In the genomic region with DNA sequence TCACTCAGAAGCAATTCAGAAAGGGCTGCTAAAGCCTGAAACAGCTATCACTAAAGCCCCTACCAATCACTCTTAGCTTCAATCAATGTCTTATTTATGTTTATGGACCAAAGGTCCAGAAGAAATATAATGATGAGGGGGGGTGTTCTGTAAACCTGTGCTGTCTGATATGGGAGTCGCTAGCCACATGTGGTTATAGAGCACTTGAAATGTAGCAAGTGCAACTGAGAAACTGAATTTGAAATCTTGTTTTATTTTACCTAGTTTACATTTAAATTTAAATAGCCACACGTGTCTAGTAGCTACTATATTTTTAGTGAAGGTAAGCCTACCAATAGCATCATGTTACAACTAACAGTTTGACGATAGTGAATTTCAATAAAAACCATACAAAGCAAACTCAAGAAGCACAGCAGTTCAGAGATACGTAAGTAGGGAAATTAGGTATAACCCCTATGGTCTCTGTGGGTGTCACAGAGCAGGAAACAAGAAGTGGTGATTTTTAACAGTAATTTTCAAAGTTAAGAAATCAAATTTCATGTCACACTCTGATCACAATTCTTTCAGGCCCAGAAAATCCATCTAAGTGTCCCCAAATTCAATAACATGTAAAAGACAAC, we compare ENCODE assay signal across 15 cellular contexts. TPM values are rescaled to one million over a fixed set of nuclear protein-coding genes. Genes with fewer than 3 reads are reported as not detected.
DNase-seq lines count a peak whose midpoint lies in the region; ATAC-seq and TF ChIP-seq lines count a peak whose summit lies in the region.
"Had no signal": no experiment of that assay in that cellular context is flagged by ENCODE, and none has a peak within 500 bp of the region (broad histone marks: within the 10 kb centered on the region; RNA-seq: fewer than 3 reads in every experiment).

No MANE protein-coding gene starts in this region.

- no peak overlapping the region for H3K27ac Mint-ChIP-seq in GM23338
- H3K27ac Mint-ChIP-seq in type B pancreatic cell = no peak overlapping the region
- no peak overlapping the region for H3K27ac Mint-ChIP-seq in naive thymus-derived CD4-positive, alpha-beta T cell
- H3K27ac Mint-ChIP-seq: HFFc6, T-helper 17 cell had no signal

- intact Hi-C loops in naive thymus-derived CD4-positive, alpha-beta T cell (cut with micrococcal nuclease) = no loop called here

- no peaks in the 10 kb centered on the region for H3K9me3 ChIP-seq in naive thymus-derived CD4-positive, alpha-beta T cell (ENCODE audit: control insufficient read depth in 2 of 3, low read length in 3 of 3)
- H3K9me3 ChIP-seq: body of pancreas had no signal

- no peak for TF ChIP-seq CTCF in GM20000 (IDR thresholded peaks at IDR 0.05; ENCODE audit: extremely low read depth, missing control alignments)
- TF ChIP-seq CTCF in GM23338 (conservative IDR thresholded peaks at IDR 0.05; ENCODE audit: low read depth in 2 of 2) = no peak
- no peak for TF ChIP-seq CTCF in type B pancreatic cell (conservative IDR thresholded peaks at IDR 0.05)

- H4K20me1 ChIP-seq in GM23338 (replicated peaks; ENCODE audit: insufficient read depth) = no peaks in the 10 kb centered on the region

- H3K9me2 ChIP-seq in GM23338 (ENCODE audit: insufficient read depth) = no peaks in the 10 kb centered on the region

- peak; percentile 9 for DNase-seq in GM20000 (ENCODE audit: low spot score)
- no peak for DNase-seq in GM23338 (ENCODE audit: low spot score)
- DNase-seq in T1000 (lab: John Stamatoyannopoulos, UW) = no peak
- no peak for DNase-seq in type B pancreatic cell (ENCODE audit: extremely low spot score, unreplicated experiment)
- no peak for DNase-seq in naive thymus-derived CD4-positive, alpha-beta T cell
- DNase-seq: body of pancreas, HFFc6, OCI-M1, retina, T-helper 17 cell had no signal

- H3K36me3 Mint-ChIP-seq in GM23338 (ENCODE audit: low read depth) = no peaks in the 10 kb centered on the region
- no peaks in the 10 kb centered on the region for H3K36me3 Mint-ChIP-seq in type B pancreatic cell
- no peaks in the 10 kb centered on the region for H3K36me3 Mint-ChIP-seq in naive thymus-derived CD4-positive, alpha-beta T cell

- H3K4me3 Mint-ChIP-seq in GM23338 (no peak overlapping the region), type B pancreatic cell (no peak overlapping the region)
- H3K4me3 Mint-ChIP-seq in naive thymus-derived CD4-positive, alpha-beta T cell = no peak overlapping the region
- H3K4me3 Mint-ChIP-seq: HFFc6, T-helper 17 cell had no signal

- H3K4me3 ChIP-seq in GM23338 = no peak overlapping the region
- H3K4me3 ChIP-seq in naive thymus-derived CD4-positive, alpha-beta T cell (ENCODE audit: low read length) = no peak overlapping the region
- H3K4me3 ChIP-seq: body of pancreas had no signal

- POLR2A ChIA-PET in naive thymus-derived CD4-positive, alpha-beta T cell (lab: Charles Lee) = no interaction called here

- CTCF ChIA-PET in naive thymus-derived CD4-positive, alpha-beta T cell (lab: Charles Lee) = interaction anchor here (0.7 kb wide), 1 partner anchor 14 kb away, joined by 3 read pairs; no protein-coding TSS in a partner anchor

- H3K9me3 Mint-ChIP-seq in GM23338 = no peaks in the 10 kb centered on the region
- no peaks in the 10 kb centered on the region for H3K9me3 Mint-ChIP-seq in type B pancreatic cell
- no peaks in the 10 kb centered on the region for H3K9me3 Mint-ChIP-seq in naive thymus-derived CD4-positive, alpha-beta T cell
- H3K9me3 Mint-ChIP-seq: HFFc6 had no signal

- H3K4me1 Mint-ChIP-seq in GM23338 (peaks cover 15% of the 10 kb centered on the region), type B pancreatic cell (ENCODE audit: unreplicated experiment) (peaks cover 16% of the 10 kb centered on the region)
- peaks cover 7 to 47% (median 26%) of the 10 kb centered on the region in 7 donors for H3K4me1 Mint-ChIP-seq in naive thymus-derived CD4-positive, alpha-beta T cell

- no peaks in the 10 kb centered on the region for H3K79me2 ChIP-seq in GM23338 (replicated peaks; ENCODE audit: insufficient read depth)

- H3F3A ChIP-seq in GM23338 (replicated peaks; ENCODE audit: low read depth) = no peaks in the 10 kb centered on the region

- no peaks in the 10 kb centered on the region for H3K27me3 ChIP-seq in GM23338 (ENCODE audit: insufficient read depth)
- H3K27me3 ChIP-seq in naive thymus-derived CD4-positive, alpha-beta T cell (ENCODE audit: control insufficient read depth in 2 of 2, insufficient read depth in 2 of 2, low read length in 2 of 2) = no peaks in the 10 kb centered on the region
- H3K27me3 ChIP-seq: body of pancreas had no signal

- no peaks in the 10 kb centered on the region for H3K4me1 ChIP-seq in GM23338 (ENCODE audit: insufficient read depth)
- no peaks in the 10 kb centered on the region for H3K4me1 ChIP-seq in naive thymus-derived CD4-positive, alpha-beta T cell (ENCODE audit: control insufficient read depth in 2 of 2, insufficient read depth in 2 of 2, low read length in 2 of 2)

- H3K36me3 ChIP-seq in GM23338 (ENCODE audit: insufficient read depth) = no peaks in the 10 kb centered on the region
- no peaks in the 10 kb centered on the region for H3K36me3 ChIP-seq in naive thymus-derived CD4-positive, alpha-beta T cell (ENCODE audit: control insufficient read depth in 2 of 3, insufficient read depth in 3 of 3, low read length in 3 of 3)

- H2AFZ ChIP-seq in GM23338 = no peak overlapping the region

- H3K27me3 Mint-ChIP-seq in GM23338 (ENCODE audit: insufficient read depth, low read depth, poor library complexity) (no peaks in the 10 kb centered on the region), type B pancreatic cell (no peaks in the 10 kb centered on the region)
- H3K27me3 Mint-ChIP-seq in naive thymus-derived CD4-positive, alpha-beta T cell = peaks cover 0 to 8% (median 0%) of the 10 kb centered on the region in 5 donors

- H3K27ac ChIP-seq in GM23338 (ENCODE audit: low read depth) = no peak overlapping the region
- H3K27ac ChIP-seq in naive thymus-derived CD4-positive, alpha-beta T cell (ENCODE audit: low read depth, low read length) = no peak overlapping the region
- H3K27ac ChIP-seq: body of pancreas had no signal

- no peak overlapping the region for H3K4me2 ChIP-seq in GM23338

- ATAC-seq in GM18519 (IDR thresholded peaks at IDR 0.05; ENCODE audit: low FRiP score, unreplicated experiment) (peak; percentile 82), HG02885 (IDR thresholded peaks at IDR 0.05; ENCODE audit: poor library complexity, unreplicated experiment) (peak; percentile 95), HG03575 (IDR thresholded peaks at IDR 0.05; ENCODE audit: extremely low read depth, insufficient number of reproducible peaks, low FRiP score, unreplicated experiment) (peak; percentile 71), GM23338 (no peak)
- ATAC-seq in naive thymus-derived CD4-positive, alpha-beta T cell = no peak
- ATAC-seq: body of pancreas, T-helper 17 cell had no signal

TF ChIP-seq in GM23338, 12 proteins besides CTCF, POLR2A, EP300 and RAD21 (continues in another document):
- no peak for TF ChIP-seq ZNF114 (CRISPR knock-in tag; IDR thresholded peaks at IDR 0.05)
- TF ChIP-seq POLR2AphosphoS5 (IDR thresholded peaks at IDR 0.05; ENCODE audit: low read depth) = no peak
- TF ChIP-seq, protein P1, sequence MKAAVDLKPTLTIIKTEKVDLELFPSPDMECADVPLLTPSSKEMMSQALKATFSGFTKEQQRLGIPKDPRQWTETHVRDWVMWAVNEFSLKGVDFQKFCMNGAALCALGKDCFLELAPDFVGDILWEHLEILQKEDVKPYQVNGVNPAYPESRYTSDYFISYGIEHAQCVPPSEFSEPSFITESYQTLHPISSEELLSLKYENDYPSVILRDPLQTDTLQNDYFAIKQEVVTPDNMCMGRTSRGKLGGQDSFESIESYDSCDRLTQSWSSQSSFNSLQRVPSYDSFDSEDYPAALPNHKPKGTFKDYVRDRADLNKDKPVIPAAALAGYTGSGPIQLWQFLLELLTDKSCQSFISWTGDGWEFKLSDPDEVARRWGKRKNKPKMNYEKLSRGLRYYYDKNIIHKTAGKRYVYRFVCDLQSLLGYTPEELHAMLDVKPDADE (IDR thresholded peaks at IDR 0.05) = no peak
- TF ChIP-seq STAT1 (IDR thresholded peaks at IDR 0.05; ENCODE audit: unreplicated experiment) = no peak
- no peak for TF ChIP-seq EZH2 (IDR thresholded peaks at IDR 0.05; ENCODE audit: low read depth, unreplicated experiment)
- TF ChIP-seq ZNF331 (CRISPR knock-in tag; IDR thresholded peaks at IDR 0.05; ENCODE audit: low read depth) = no peak
- no peak for TF ChIP-seq EZH2phosphoT487 (IDR thresholded peaks at IDR 0.05; ENCODE audit: unreplicated experiment)

RNA-seq across cellular contexts. Expression of a gene that starts 3.6 kb away (rescaled TPM):
- not detected in 2 replicates for total RNA-seq in GM23338 (2014; rRNA removed; shearing (Covaris generic))
- polyA plus RNA-seq in GM23338 (2016; fragmentation: Nextera tagmentation; extraction: Ambion mirVana) = not detected in 2 replicates
- total RNA-seq in type B pancreatic cell (ENCODE audit: low replicate concordance) = not detected in 2 replicates
- not detected for total RNA-seq in naive thymus-derived CD4-positive, alpha-beta T cell
- not detected for polyA plus RNA-seq in naive thymus-derived CD4-positive, alpha-beta T cell
- total RNA-seq: body of pancreas, endothelial cell of umbilical vein, HFFc6, T-helper 17 cell, urinary bladder had no signal
- polyA plus RNA-seq: endothelial cell of umbilical vein, urinary bladder had no signal

RNA-seq across cellular contexts. Expression of a gene that starts 45.7 kb away (rescaled TPM):
- 45.1 and 53.7 TPM in 2 replicates for total RNA-seq in GM23338 (2014; rRNA removed; shearing (Covaris generic))
- polyA plus RNA-seq in GM23338 (2016; fragmentation: Nextera tagmentation; extraction: Ambion mirVana) = 112 and 130 TPM in 2 replicates
- 29.0 and 36.8 TPM in 2 replicates for total RNA-seq in type B pancreatic cell (ENCODE audit: low replicate concordance)
- total RNA-seq in naive thymus-derived CD4-positive, alpha-beta T cell = 10 to 100 TPM; 20.7 to 27.4 (median 23.4) TPM
- polyA plus RNA-seq in naive thymus-derived CD4-positive, alpha-beta T cell = 10 to 100 TPM; 35.4 to 41.2 TPM

Comparison
In these comparisons a context has a peak if more than half of its experiments do, and no peak if none do; other contexts are left out.
1. ATAC-seq: peak in GM18519 (single experiment), HG02885 (single experiment) and HG03575 (single experiment); none in GM23338 (single experiment) and naive thymus-derived CD4-positive, alpha-beta T cell (single experiment).